ENCODE assay signal across 11 cellular contexts in the genomic region with DNA sequence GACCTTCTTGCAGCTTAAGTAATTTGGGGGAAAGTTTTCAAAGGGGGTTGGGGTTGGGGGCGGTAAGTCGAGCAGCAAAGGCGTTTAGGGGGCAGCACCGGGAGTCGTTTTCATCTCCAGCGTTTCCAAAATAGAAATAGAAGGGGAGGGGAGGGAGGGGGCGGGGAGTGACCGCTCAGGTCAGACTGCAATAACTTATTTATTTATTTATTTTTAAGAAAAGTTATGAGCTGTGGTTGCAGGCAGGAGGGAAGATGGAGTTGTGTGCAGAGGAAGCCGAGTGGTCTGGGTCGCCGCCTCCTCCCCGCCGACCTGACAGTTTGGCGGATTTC. TPM values are rescaled to one million over a fixed set of nuclear protein-coding genes. Genes with fewer than 3 reads are reported as not detected.
DNase-seq lines count a peak whose midpoint lies in the region; ATAC-seq and TF ChIP-seq lines count a peak whose summit lies in the region.
"Had no signal": no experiment of that assay in that cellular context is flagged by ENCODE, and none has a peak within 500 bp of the region (broad histone marks: within the 10 kb centered on the region; RNA-seq: fewer than 3 reads in every experiment).

No MANE protein-coding gene starts in this region.

- intact Hi-C loops in A673 (cut with micrococcal nuclease; ENCODE audit: unreplicated experiment), result loop anchor here (5.0 to 10.0 kb wide), 5 partner anchors 212 to 310 kb away; no protein-coding TSS in a partner anchor

- H3K27ac ChIP-seq in A673 (ENCODE audit: low read depth, low read length, poor library complexity, severe bottlenecking), result no peak overlapping the region
- peak overlapping the region; percentile 79 for H3K27ac ChIP-seq in epithelial cell of prostate
- H3K27ac ChIP-seq in neural cell (ENCODE audit: low read length), result no peak overlapping the region

- H3K4me2 ChIP-seq in neural cell (ENCODE audit: low read length), result peak overlapping the region; percentile 78

- no peaks in the 10 kb centered on the region for H3F3A ChIP-seq in neural cell (ENCODE audit: insufficient read depth, low read length, poor library complexity, severe bottlenecking)

- no TSS peak for BruUV-seq in A673 (replicated peaks; lab: Mats Ljungman, UMichigan)

- peaks cover 29% of the 10 kb centered on the region for H3K36me3 ChIP-seq in A673 (ENCODE audit: insufficient read depth, low read length, poor library complexity, severe bottlenecking)
- no peaks in the 10 kb centered on the region for H3K36me3 ChIP-seq in neural cell (ENCODE audit: insufficient read depth, low read length)

- H3K4me1 ChIP-seq in A673 (ENCODE audit: insufficient read depth, low read length, poor library complexity, severe bottlenecking), result peaks cover 39% of the 10 kb centered on the region

- peaks cover 34% of the 10 kb centered on the region for H3K79me2 ChIP-seq in neural cell (replicated peaks; ENCODE audit: insufficient read depth, low read length)

- H3K9me3 ChIP-seq in A673 (ENCODE audit: low read depth, low read length, poor library complexity, severe bottlenecking), result no peaks in the 10 kb centered on the region
- H3K9me3 ChIP-seq in neural cell (ENCODE audit: low read length), result no peaks in the 10 kb centered on the region

- peak overlapping the region; percentile 93 for H3K4me3 ChIP-seq in A673 (ENCODE audit: low read depth, low read length, poor library complexity, severe bottlenecking)
- H3K4me3 ChIP-seq in neural cell (ENCODE audit: low read length), result peak overlapping the region; percentile 93

- TF ChIP-seq EP300 in neural cell (conservative IDR thresholded peaks at IDR 0.05; ENCODE audit: poor library complexity, severe bottlenecking), result no peak

- POLR2A ChIA-PET in A673 (lab: Charles Lee; ENCODE audit: low non-redundant PET), result interaction anchor here (0.6 to 0.7 kb wide), 2 partner anchors 26 to 285 kb away, joined by 3 read pairs; no protein-coding TSS in a partner anchor

- peak overlapping the region; percentile 30 for H2AFZ ChIP-seq in neural cell (ENCODE audit: low read depth, low read length)

- CTCF ChIA-PET in A673 (lab: Charles Lee), result interaction anchor here (2.3 kb wide), 1 partner anchor 417 kb away, joined by 9 read pairs; no protein-coding TSS in a partner anchor

- peak overlapping the region; percentile 64 for H3K9ac ChIP-seq in neural cell (ENCODE audit: low read length)

- ATAC-seq in HG03460 (IDR thresholded peaks at IDR 0.05; ENCODE audit: unreplicated experiment), result no peak

- no peaks in the 10 kb centered on the region for H4K20me1 ChIP-seq in neural cell (ENCODE audit: insufficient read depth)

- no peak for TF ChIP-seq RAD21 in neural cell (conservative IDR thresholded peaks at IDR 0.05)

- DNase-seq in A673 (ENCODE audit: low spot score) (no peak), LHCN-M2 (ENCODE audit: low read depth) (peak; percentile 32), epithelial cell of prostate (ENCODE audit: low read depth, low spot score) (no peak), DMS153 (lab: John Stamatoyannopoulos, UW) (no peak), kidney tubule cell (ENCODE audit: low spot score) (no peak)
- no peak for DNase-seq in activated naive CD4-positive, alpha-beta T cell treated with Interleukin-2 at 50 U/mL for 16 hours
- DNase-seq: activated CD4-positive, alpha-beta T cell treated with anti-CD3 and anti-CD28 coated beads, Interleukin-2, amount 50 U/mL, for 4 hours; effector CD4-positive, alpha-beta T cell; occipital lobe had no signal

- no peaks in the 10 kb centered on the region for H3K9me2 ChIP-seq in neural cell (ENCODE audit: insufficient read depth, low read length)

- no peak for TF ChIP-seq CTCF in A673 (conservative IDR thresholded peaks at IDR 0.05; ENCODE audit: low read depth, low read length)
- no peak for TF ChIP-seq CTCF in neural cell (IDR thresholded peaks at IDR 0.05; ENCODE audit: poor library complexity, severe bottlenecking)

- H3K27me3 ChIP-seq in A673 (replicated peaks; ENCODE audit: insufficient read depth, low read depth, low read length, poor library complexity) (no peaks in the 10 kb centered on the region), neural cell (ENCODE audit: insufficient read depth, low read depth, low read length) (peaks cover 45% of the 10 kb centered on the region)

TF ChIP-seq in neural cell, 6 proteins besides CTCF, POLR2A, EP300 and RAD21:
- TF ChIP-seq POLR2AphosphoS5 (IDR thresholded peaks at IDR 0.05), result no peak
- no peak for TF ChIP-seq MXI1 (conservative IDR thresholded peaks at IDR 0.05; ENCODE audit: poor library complexity, severe bottlenecking)
- TF ChIP-seq TAF1 (IDR thresholded peaks at IDR 0.05; ENCODE audit: low read depth), result no peak
- TF ChIP-seq EZH2 (IDR thresholded peaks at IDR 0.05; ENCODE audit: borderline replicate concordance, insufficient read depth, low read length, poor library complexity, severe bottlenecking), result no peak
- no peak for TF ChIP-seq SMC3 (conservative IDR thresholded peaks at IDR 0.05; ENCODE audit: poor library complexity)
- TF ChIP-seq, protein P1, sequence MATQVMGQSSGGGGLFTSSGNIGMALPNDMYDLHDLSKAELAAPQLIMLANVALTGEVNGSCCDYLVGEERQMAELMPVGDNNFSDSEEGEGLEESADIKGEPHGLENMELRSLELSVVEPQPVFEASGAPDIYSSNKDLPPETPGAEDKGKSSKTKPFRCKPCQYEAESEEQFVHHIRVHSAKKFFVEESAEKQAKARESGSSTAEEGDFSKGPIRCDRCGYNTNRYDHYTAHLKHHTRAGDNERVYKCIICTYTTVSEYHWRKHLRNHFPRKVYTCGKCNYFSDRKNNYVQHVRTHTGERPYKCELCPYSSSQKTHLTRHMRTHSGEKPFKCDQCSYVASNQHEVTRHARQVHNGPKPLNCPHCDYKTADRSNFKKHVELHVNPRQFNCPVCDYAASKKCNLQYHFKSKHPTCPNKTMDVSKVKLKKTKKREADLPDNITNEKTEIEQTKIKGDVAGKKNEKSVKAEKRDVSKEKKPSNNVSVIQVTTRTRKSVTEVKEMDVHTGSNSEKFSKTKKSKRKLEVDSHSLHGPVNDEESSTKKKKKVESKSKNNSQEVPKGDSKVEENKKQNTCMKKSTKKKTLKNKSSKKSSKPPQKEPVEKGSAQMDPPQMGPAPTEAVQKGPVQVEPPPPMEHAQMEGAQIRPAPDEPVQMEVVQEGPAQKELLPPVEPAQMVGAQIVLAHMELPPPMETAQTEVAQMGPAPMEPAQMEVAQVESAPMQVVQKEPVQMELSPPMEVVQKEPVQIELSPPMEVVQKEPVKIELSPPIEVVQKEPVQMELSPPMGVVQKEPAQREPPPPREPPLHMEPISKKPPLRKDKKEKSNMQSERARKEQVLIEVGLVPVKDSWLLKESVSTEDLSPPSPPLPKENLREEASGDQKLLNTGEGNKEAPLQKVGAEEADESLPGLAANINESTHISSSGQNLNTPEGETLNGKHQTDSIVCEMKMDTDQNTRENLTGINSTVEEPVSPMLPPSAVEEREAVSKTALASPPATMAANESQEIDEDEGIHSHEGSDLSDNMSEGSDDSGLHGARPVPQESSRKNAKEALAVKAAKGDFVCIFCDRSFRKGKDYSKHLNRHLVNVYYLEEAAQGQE (IDR thresholded peaks at IDR 0.05; ENCODE audit: borderline replicate concordance), result no peak

RNA-seq across cellular contexts. Expression of a gene that starts 1.5 kb away (rescaled TPM):
- total RNA-seq in A673 (2021) (31.1 and 37.5 TPM in 2 replicates), LHCN-M2 (2014; rRNA removed) (8.0 and 11.3 TPM in 2 replicates)
- 1.4 TPM for polyA plus RNA-seq in LHCN-M2 (2012)
- polyA plus RNA-seq in neural cell, result 0.34 and 0.68 TPM in 2 replicates
- polyA minus RNA-seq in neural cell, result 0.73 and 1.3 TPM in 2 replicates
